ENCODE assay signal across 8 cellular contexts in the genomic region with DNA sequence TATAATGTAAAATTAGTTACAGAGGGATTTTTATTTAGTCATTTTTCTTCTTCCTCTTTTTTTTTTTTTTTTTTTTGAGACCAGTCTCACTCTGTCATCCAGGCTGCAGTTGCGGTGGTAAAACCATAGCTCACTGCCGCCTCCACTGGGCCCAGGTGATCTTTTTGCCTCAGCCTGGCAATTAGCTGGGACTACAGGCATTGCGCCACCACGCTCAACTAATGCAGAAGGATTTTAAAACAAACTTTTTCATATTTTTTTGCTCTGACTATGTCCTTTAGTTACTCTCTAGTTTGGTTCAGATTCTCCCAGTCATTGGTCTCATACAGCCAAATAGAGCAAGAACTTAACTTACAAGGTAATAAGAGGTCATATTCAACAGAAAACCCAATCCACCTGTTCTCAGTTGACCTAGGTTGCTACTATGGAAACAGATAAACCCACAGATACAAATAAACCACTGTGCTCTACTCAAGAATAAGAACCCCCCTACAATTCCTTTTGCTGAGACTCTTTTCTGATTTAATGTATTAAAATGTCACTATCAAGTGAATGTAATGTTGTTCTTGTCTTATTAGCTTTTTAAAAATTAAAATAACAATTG. TPM values are rescaled to one million over a fixed set of nuclear protein-coding genes. Genes with fewer than 3 reads are reported as not detected.
DNase-seq lines count a peak whose midpoint lies in the region; ATAC-seq lines count a peak whose summit lies in the region.

No MANE protein-coding gene starts in this region.

- no peaks in the 10 kb centered on the region for H3K27me3 Mint-ChIP-seq in activated CD4-positive, alpha-beta T cell treated with anti-CD3 and anti-CD28 coated beads for 36 hours
- no peaks in the 10 kb centered on the region for H3K27me3 Mint-ChIP-seq in naive B cell

- DNase-seq in SIG-M5 treated with dmso at 0.1 percent for 504 hours (lab: John Stamatoyannopoulos, UW; ENCODE audit: unreplicated experiment) (peak; percentile 63), SIG-M5 (lab: John Stamatoyannopoulos, UW) (no peak), naive B cell (peak; percentile 38), AG08396 (ENCODE audit: low spot score) (no peak), occipital lobe (lab: John Stamatoyannopoulos, UW) (no peak), GM19240 (ENCODE audit: insufficient read length, low spot score) (no peak)
- DNase-seq in activated CD4-positive, alpha-beta T cell treated with anti-CD3 and anti-CD28 coated beads for 36 hours: peak; percentile 68

- POLR2A ChIA-PET in activated CD4-positive, alpha-beta T cell treated with anti-CD3 and anti-CD28 coated beads for 36 hours (lab: Charles Lee): no interaction called here

- peak; percentile 98 for ATAC-seq in HG03432 (IDR thresholded peaks at IDR 0.05; ENCODE audit: unreplicated experiment)
- ATAC-seq in activated CD4-positive, alpha-beta T cell treated with anti-CD3 and anti-CD28 coated beads for 36 hours: peak; percentile 88
- ATAC-seq in naive B cell (ENCODE audit: low read depth in 2 of 2): peak; percentile 95 to 96

- intact Hi-C loops in activated CD4-positive, alpha-beta T cell treated with anti-CD3 and anti-CD28 coated beads for 36 hours (cut with DNase I, micrococcal nuclease): loop anchor here (1.0 to 5.0 kb wide), 4 partner anchors 78 to 250 kb away; no protein-coding TSS in a partner anchor

- H3K9me3 Mint-ChIP-seq in activated CD4-positive, alpha-beta T cell treated with anti-CD3 and anti-CD28 coated beads for 36 hours (ENCODE audit: low read depth): no peaks in the 10 kb centered on the region
- H3K9me3 Mint-ChIP-seq in naive B cell: no peaks in the 10 kb centered on the region

- peaks cover 12% of the 10 kb centered on the region for H3K4me1 Mint-ChIP-seq in activated CD4-positive, alpha-beta T cell treated with anti-CD3 and anti-CD28 coated beads for 36 hours
- H3K4me1 Mint-ChIP-seq in naive B cell: peaks cover 4 to 8% (median 5%) of the 10 kb centered on the region in 3 donors

- CTCF ChIA-PET in activated CD4-positive, alpha-beta T cell treated with anti-CD3 and anti-CD28 coated beads for 36 hours (lab: Charles Lee): interaction anchor here (0.8 kb wide), 1 partner anchor 20 kb away, joined by 3 read pairs; no protein-coding TSS in a partner anchor

- no peak overlapping the region for H3K27ac Mint-ChIP-seq in activated CD4-positive, alpha-beta T cell treated with anti-CD3 and anti-CD28 coated beads for 36 hours
- peak overlapping the region in 4 of 6 donors; percentile 12 to 71 (median 45) for H3K27ac Mint-ChIP-seq in naive B cell

- no peaks in the 10 kb centered on the region for H3K36me3 Mint-ChIP-seq in activated CD4-positive, alpha-beta T cell treated with anti-CD3 and anti-CD28 coated beads for 36 hours (ENCODE audit: low read depth)
- H3K36me3 Mint-ChIP-seq in naive B cell: no peaks in the 10 kb centered on the region

- no peak overlapping the region for H3K4me3 Mint-ChIP-seq in activated CD4-positive, alpha-beta T cell treated with anti-CD3 and anti-CD28 coated beads for 36 hours
- H3K4me3 Mint-ChIP-seq in naive B cell: no peak overlapping the region

RNA-seq across cellular contexts. Expression of gene TTC39B, which starts 50.1 kb away (rescaled TPM):
- 10 to 100 TPM; 26.4 to 34.4 TPM for total RNA-seq in activated CD4-positive, alpha-beta T cell treated with anti-CD3 and anti-CD28 coated beads for 36 hours
- 1 to 10 TPM in 5 of 6 donors, under 1 TPM in 1; 0.19 to 6.7 (median 3.2) TPM for polyA plus RNA-seq in naive B cell (ENCODE audit: low read depth in 6 of 6)
- total RNA-seq in occipital lobe: 6.9 TPM

Comparison
In these comparisons a context has a peak if more than half of its experiments do, and no peak if none do; other contexts are left out.
1. DNase-seq: peak in SIG-M5 treated with dmso at 0.1 percent for 504 hours (single experiment), activated CD4-positive, alpha-beta T cell treated with anti-CD3 and anti-CD28 coated beads for 36 hours (single experiment) and naive B cell (single experiment); none in SIG-M5 (single experiment), AG08396 (single experiment), occipital lobe (single experiment) and GM19240 (single experiment).
2. Peak in every context shown above with its lines, with median percentiles within 50 percentile points of each other: ATAC-seq.